In the genomic region with DNA sequence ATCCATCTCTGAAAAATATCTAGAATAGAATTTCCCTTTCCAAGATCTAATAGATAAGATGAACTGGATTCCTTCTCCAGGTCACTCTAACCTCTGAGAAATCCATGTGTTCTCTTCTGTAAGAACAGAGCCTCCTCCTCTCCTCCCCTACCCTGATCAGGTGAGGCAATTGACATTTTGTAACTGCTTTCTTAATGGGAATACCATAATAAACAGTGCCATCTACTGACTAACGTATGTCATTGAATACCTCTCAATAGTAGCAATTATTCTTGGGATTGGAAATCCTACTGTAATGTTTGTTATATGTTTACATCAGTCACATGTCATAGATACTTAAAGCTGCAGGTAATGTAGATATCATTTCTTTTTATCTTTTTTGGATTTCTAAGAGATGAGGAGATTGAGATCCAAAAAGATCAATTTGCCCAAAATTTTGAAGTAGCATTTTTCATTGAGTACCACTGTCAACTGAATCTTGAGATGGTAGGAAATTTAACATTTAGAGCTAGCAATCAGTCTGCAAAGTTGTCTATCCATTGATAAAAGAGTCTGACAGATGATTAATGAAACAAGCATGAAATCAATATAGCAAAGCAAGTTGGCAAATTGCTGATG, we compare ENCODE assay signal across 8 cellular contexts.
DNase-seq lines count a peak whose midpoint lies in the region; ATAC-seq and TF ChIP-seq lines count a peak whose summit lies in the region.

No MANE protein-coding gene starts in this region.

- H3K4me1 ChIP-seq in ascending aorta (peaks cover 0 to 2% of the 10 kb centered on the region in 2 donors), hepatocyte (ENCODE audit: insufficient read depth) (peaks cover 7% of the 10 kb centered on the region)

- no peaks in the 10 kb centered on the region for H3K9me3 Mint-ChIP-seq in stimulated activated naive B cell treated with anti-CD40 and anti-IgM and Interleukin-4, amounts not matched to agents 10 μg/mL and 1 μg/mL and 100 μg/mL, for 72 hours

- DNase-seq in D341Med (ENCODE audit: low spot score) (peak; percentile 48), NCI-H2227 (lab: John Stamatoyannopoulos, UW; ENCODE audit: unreplicated experiment) (peak; percentile 69), ascending aorta (ENCODE audit: low spot score in 2 of 2) (no peak), hepatocyte (ENCODE audit: low spot score) (peak; percentile 76), NCI-H128 (lab: John Stamatoyannopoulos, UW; ENCODE audit: unreplicated experiment) (no peak)
- DNase-seq in stimulated activated naive B cell treated with anti-CD40 and anti-IgM and Interleukin-4, amounts not matched to agents 10 μg/mL and 1 μg/mL and 100 μg/mL, for 72 hours, result no peak

- no peak overlapping the region for H2AFZ ChIP-seq in hepatocyte

- 0% methylated on average over 1 of the region's 1 CpG for WGBS in hepatocyte (ENCODE audit: low lambda C conversion rate, missing lambda C conversion rate)

- H3K4me1 Mint-ChIP-seq in stimulated activated naive B cell treated with anti-CD40 and anti-IgM and Interleukin-4, amounts not matched to agents 10 μg/mL and 1 μg/mL and 100 μg/mL, for 72 hours, result peaks cover 0 to 8% of the 10 kb centered on the region in 2 donors

- no peaks in the 10 kb centered on the region for H4K20me1 ChIP-seq in hepatocyte (ENCODE audit: insufficient read depth, poor library complexity, severe bottlenecking)

- H3K9me3 ChIP-seq in ascending aorta, result no peaks in the 10 kb centered on the region
- no peaks in the 10 kb centered on the region for H3K9me3 ChIP-seq in hepatocyte (ENCODE audit: low read depth)

- H3K27ac ChIP-seq in ascending aorta, result no peak overlapping the region
- peak overlapping the region; percentile 8 for H3K27ac ChIP-seq in hepatocyte

- no peak overlapping the region for H3K4me3 Mint-ChIP-seq in stimulated activated naive B cell treated with anti-CD40 and anti-IgM and Interleukin-4, amounts not matched to agents 10 μg/mL and 1 μg/mL and 100 μg/mL, for 72 hours

- no peaks in the 10 kb centered on the region for H3K9me2 ChIP-seq in hepatocyte (replicated peaks; ENCODE audit: insufficient read depth)

- H3K4me2 ChIP-seq in hepatocyte, result no peak overlapping the region

- H3K36me3 Mint-ChIP-seq in stimulated activated naive B cell treated with anti-CD40 and anti-IgM and Interleukin-4, amounts not matched to agents 10 μg/mL and 1 μg/mL and 100 μg/mL, for 72 hours, result no peaks in the 10 kb centered on the region

- H3K79me2 ChIP-seq in hepatocyte, result no peaks in the 10 kb centered on the region

- ATAC-seq in GM19372 (IDR thresholded peaks at IDR 0.05; ENCODE audit: low read depth, unreplicated experiment) (peak; percentile 82), HG03196 (IDR thresholded peaks at IDR 0.05; ENCODE audit: unreplicated experiment) (peak; percentile 89)
- ATAC-seq in stimulated activated naive B cell treated with anti-CD40 and anti-IgM and Interleukin-4, amounts not matched to agents 10 μg/mL and 1 μg/mL and 100 μg/mL, for 72 hours (replicated peaks), result peak; percentile 73 to 81

- intact Hi-C loops in ascending aorta (cut with DNase I), result loop anchor here (1.0 to 10.0 kb wide), 4 partner anchors 151 to 603 kb away; no protein-coding TSS in a partner anchor

- no peak overlapping the region for H3K27ac Mint-ChIP-seq in stimulated activated naive B cell treated with anti-CD40 and anti-IgM and Interleukin-4, amounts not matched to agents 10 μg/mL and 1 μg/mL and 100 μg/mL, for 72 hours

- H3K27me3 ChIP-seq in ascending aorta (no peaks in the 10 kb centered on the region), hepatocyte (no peaks in the 10 kb centered on the region)

- H3K4me3 ChIP-seq in ascending aorta, result no peak overlapping the region
- H3K4me3 ChIP-seq in hepatocyte, result no peak overlapping the region

- H3K27me3 Mint-ChIP-seq in stimulated activated naive B cell treated with anti-CD40 and anti-IgM and Interleukin-4, amounts not matched to agents 10 μg/mL and 1 μg/mL and 100 μg/mL, for 72 hours, result no peaks in the 10 kb centered on the region

- no peaks in the 10 kb centered on the region for H3K36me3 ChIP-seq in ascending aorta
- H3K36me3 ChIP-seq in hepatocyte (replicated peaks; ENCODE audit: insufficient read depth, low read depth), result no peaks in the 10 kb centered on the region

- peak; percentile 60 to 71 (median 66) for TF ChIP-seq CTCF in ascending aorta (IDR thresholded peaks at IDR 0.05)
- TF ChIP-seq CTCF in hepatocyte (IDR thresholded peaks at IDR 0.05; ENCODE audit: poor library complexity), result peak; percentile 80

Comparison
In these comparisons a context has a peak if more than half of its experiments do, and no peak if none do; other contexts are left out.
1. DNase-seq: peak in D341Med (single experiment), NCI-H2227 (single experiment) and hepatocyte (single experiment); none in ascending aorta (0 of 2), stimulated activated naive B cell treated with anti-CD40 and anti-IgM and Interleukin-4, amounts not matched to agents 10 μg/mL and 1 μg/mL and 100 μg/mL, for 72 hours (single experiment) and NCI-H128 (single experiment).
2. Peak in every context shown above with its lines, with median percentiles within 50 percentile points of each other: ATAC-seq.